Comparison of ENCODE assay signal across 1 cellular context in genomic region chr7:2498708-2499107, GRCh38.
A peak's percentile ranks its signal among the peaks of the same experiment; 100 is the strongest.
TF ChIP-seq lines count a peak whose summit lies in the region.

No MANE protein-coding gene starts in this region.

TF ChIP-seq in H1, 55 proteins besides CTCF, POLR2A, EP300 and RAD21 (continued from another document):
- TF ChIP-seq TCF12 (IDR thresholded peaks at IDR 0.05; ENCODE audit: low read depth, low read length) (peak; percentile 73; the same call in 1 of the 2 replicates), EZH2 (IDR thresholded peaks at IDR 0.05; ENCODE audit: low read depth, low read length, severe bottlenecking) (no peak), TAF1 (IDR thresholded peaks at IDR 0.05; ENCODE audit: low read depth, low read length) (no peak), HDAC6 (IDR thresholded peaks at IDR 0.05; ENCODE audit: low read depth, low read length) (no peak), CHD1 (IDR thresholded peaks at IDR 0.05; ENCODE audit: low read depth, low read length) (no peak), BRCA1 (IDR thresholded peaks at IDR 0.05; ENCODE audit: low read depth, low read length) (no peak), JUN (IDR thresholded peaks at IDR 0.05; ENCODE audit: low read depth, low read length) (no peak), KDM4A (IDR thresholded peaks at IDR 0.05; ENCODE audit: low read depth, low read length, severe bottlenecking) (no peak), CTBP2 (IDR thresholded peaks at IDR 0.05; ENCODE audit: borderline replicate concordance, insufficient read depth, insufficient read length, low read length) (no peak)
